Comparison of ENCODE assay signal across 20 cellular contexts in genomic region chr2:191063584-191063983, GRCh38. TPM values are rescaled to one million over a fixed set of nuclear protein-coding genes. Genes with fewer than 3 reads are reported as not detected.
DNase-seq lines count a peak whose midpoint lies in the region; ATAC-seq lines count a peak whose summit lies in the region.
"Had no signal": no experiment of that assay in that cellular context is flagged by ENCODE, and none has a peak within 500 bp of the region (broad histone marks: within the 10 kb centered on the region; RNA-seq: fewer than 3 reads in every experiment).

No MANE protein-coding gene starts in this region.

- no peak for DNase-seq in activated naive CD4-positive, alpha-beta T cell (lab: John Stamatoyannopoulos, UW)
- DNase-seq in OCI-M1 (lab: John Stamatoyannopoulos, UW) (peak; percentile 52), NCI-H2227 treated with DMSO at 0.1 percent for 48 hours (lab: John Stamatoyannopoulos, UW) (no peak), SIG-M5 (lab: John Stamatoyannopoulos, UW) (no peak), SKM-1 treated with dmso at 0.1 percent for 144 hours (lab: John Stamatoyannopoulos, UW; ENCODE audit: unreplicated experiment) (no peak)
- no peak for DNase-seq in activated naive CD8-positive, alpha-beta T cell treated with anti-CD3 and anti-CD28 coated beads, Interleukin-2, amount 10 ng/mL, durations not matched to agents 7 days and 5 days
- DNase-seq: body of pancreas; cerebellar nuclear complex; gastrocnemius medialis; left colon; NCI-H1436 treated with DMSO at 0.1 percent for 48 hours; NCI-H446; NCI-H82; stimulated activated CD4-positive, alpha-beta T cell treated with anti-CD3 and anti-CD28 coated beads, Interleukin-12 subunit alpha, Interleukin-12 subunit beta, amount 100 ng/mL, for 4 hours; stimulated activated CD4-positive, alpha-beta T cell treated with anti-CD3 and anti-CD28 coated beads, Interleukin-4, amount 100 ng/mL, for 1 hour; upper lobe of right lung; WERI-Rb-1 had no signal

- peak overlapping the region; percentile 92 for H3K27ac Mint-ChIP-seq in activated naive CD4-positive, alpha-beta T cell treated with anti-CD3 and anti-CD28 coated beads, Interleukin-2, amount 50 U/mL, for 24 hours
- peak overlapping the region; percentile 81 for H3K27ac Mint-ChIP-seq in activated naive CD8-positive, alpha-beta T cell treated with anti-CD3 and anti-CD28 coated beads, Interleukin-2, amount 10 ng/mL, durations not matched to agents 7 days and 5 days
- H3K27ac Mint-ChIP-seq: memory B cell had no signal

- H3K4me1 Mint-ChIP-seq in activated naive CD4-positive, alpha-beta T cell treated with anti-CD3 and anti-CD28 coated beads, Interleukin-2, amount 50 U/mL, for 24 hours, result peaks cover 87% of the 10 kb centered on the region
- peaks cover 64% of the 10 kb centered on the region for H3K4me1 Mint-ChIP-seq in activated naive CD8-positive, alpha-beta T cell treated with anti-CD3 and anti-CD28 coated beads, Interleukin-2, amount 10 ng/mL, durations not matched to agents 7 days and 5 days
- H3K4me1 Mint-ChIP-seq: memory B cell had no signal

- peaks cover 50% of the 10 kb centered on the region for H3K36me3 Mint-ChIP-seq in activated naive CD4-positive, alpha-beta T cell treated with anti-CD3 and anti-CD28 coated beads, Interleukin-2, amount 50 U/mL, for 24 hours
- H3K36me3 Mint-ChIP-seq in activated naive CD8-positive, alpha-beta T cell treated with anti-CD3 and anti-CD28 coated beads, Interleukin-2, amount 10 ng/mL, durations not matched to agents 7 days and 5 days, result peaks cover 69% of the 10 kb centered on the region

- H3K27me3 Mint-ChIP-seq in activated naive CD4-positive, alpha-beta T cell treated with anti-CD3 and anti-CD28 coated beads, Interleukin-2, amount 50 U/mL, for 24 hours, result no peaks in the 10 kb centered on the region
- H3K27me3 Mint-ChIP-seq in activated naive CD8-positive, alpha-beta T cell treated with anti-CD3 and anti-CD28 coated beads, Interleukin-2, amount 10 ng/mL, durations not matched to agents 7 days and 5 days, result no peaks in the 10 kb centered on the region

- peak overlapping the region; percentile 58 for H3K4me3 Mint-ChIP-seq in activated naive CD4-positive, alpha-beta T cell treated with anti-CD3 and anti-CD28 coated beads, Interleukin-2, amount 50 U/mL, for 24 hours
- peak overlapping the region; percentile 73 for H3K4me3 Mint-ChIP-seq in activated naive CD8-positive, alpha-beta T cell treated with anti-CD3 and anti-CD28 coated beads, Interleukin-2, amount 10 ng/mL, durations not matched to agents 7 days and 5 days
- H3K4me3 Mint-ChIP-seq: memory B cell had no signal

- POLR2A ChIA-PET in activated naive CD8-positive, alpha-beta T cell treated with anti-CD3 and anti-CD28 coated beads, Interleukin-2, amount 10 ng/mL, durations not matched to agents 7 days and 5 days (lab: Charles Lee), result interaction anchor here (1.5 to 7.7 kb wide), 6 partner anchors 9 to 87 kb away, joined by 3 to 226 read pairs (median 16); partner anchors contain the start of genes STAT1 and STAT4

- H3K9me3 Mint-ChIP-seq in activated naive CD4-positive, alpha-beta T cell treated with anti-CD3 and anti-CD28 coated beads, Interleukin-2, amount 50 U/mL, for 24 hours, result no peaks in the 10 kb centered on the region
- H3K9me3 Mint-ChIP-seq in activated naive CD8-positive, alpha-beta T cell treated with anti-CD3 and anti-CD28 coated beads, Interleukin-2, amount 10 ng/mL, durations not matched to agents 7 days and 5 days, result peaks cover 3% of the 10 kb centered on the region
- H3K9me3 Mint-ChIP-seq: memory B cell had no signal

- ATAC-seq in activated naive CD8-positive, alpha-beta T cell treated with anti-CD3 and anti-CD28 coated beads, Interleukin-2, amount 10 ng/mL, durations not matched to agents 7 days and 5 days (ENCODE audit: low read depth), result no peak
- ATAC-seq: body of pancreas, gastrocnemius medialis, left colon, sciatic nerve, upper lobe of right lung had no signal

RNA-seq across cellular contexts. Expression of gene STAT1, which starts 49.6 kb away (rescaled TPM):
- 100 to 1,000 TPM; 544 to 571 TPM for total RNA-seq in activated naive CD8-positive, alpha-beta T cell treated with anti-CD3 and anti-CD28 coated beads, Interleukin-2, amount 10 ng/mL, durations not matched to agents 7 days and 5 days
